19 cellular contexts compared by ENCODE assay signal in genomic region chr1:193222079-193222615, GRCh38. TPM values are rescaled to one million over a fixed set of nuclear protein-coding genes. Genes with fewer than 3 reads are reported as not detected.
DNase-seq lines count a peak whose midpoint lies in the region; ATAC-seq and TF ChIP-seq lines count a peak whose summit lies in the region.
"Had no signal": no experiment of that assay in that cellular context is flagged by ENCODE, and none has a peak within 500 bp of the region (broad histone marks: within the 10 kb centered on the region; RNA-seq: fewer than 3 reads in every experiment).

No MANE protein-coding gene starts in this region.

- H3K27me3 Mint-ChIP-seq in WTC11 (ENCODE audit: low read depth) (no peaks in the 10 kb centered on the region), mesothelial cell of epicardium (ENCODE audit: low read depth) (no peaks in the 10 kb centered on the region)
- no peaks in the 10 kb centered on the region for H3K27me3 Mint-ChIP-seq in activated CD4-positive, alpha-beta T cell treated with anti-CD3 and anti-CD28 coated beads, Interleukin-2, amount 10 ng/mL, durations not matched to agents 7 days and 5 days

- no peak overlapping the region for H3K23ac ChIP-seq in trophoblast cell (ENCODE audit: low read length)

- H4K12ac ChIP-seq in trophoblast cell (ENCODE audit: low read depth, low read length) = no peak overlapping the region

- no peak overlapping the region for H2AK5ac ChIP-seq in trophoblast cell (ENCODE audit: low read length)

- no peak overlapping the region for H2BK12ac ChIP-seq in trophoblast cell (ENCODE audit: low read length)

- H3K9me3 ChIP-seq in right cardiac atrium (ENCODE audit: control insufficient read depth, low read length) (no peaks in the 10 kb centered on the region), trophoblast cell (ENCODE audit: insufficient read depth, low read depth, low read length) (no peaks in the 10 kb centered on the region)

- peak overlapping the region; percentile 68; the same call in 1 of the 2 replicates for H3K27ac Mint-ChIP-seq in WTC11
- peak overlapping the region; percentile 57 for H3K27ac Mint-ChIP-seq in mesothelial cell of epicardium
- H3K27ac Mint-ChIP-seq in activated CD4-positive, alpha-beta T cell treated with anti-CD3 and anti-CD28 coated beads, Interleukin-2, amount 10 ng/mL, durations not matched to agents 7 days and 5 days = no peak overlapping the region

- no peaks in the 10 kb centered on the region for H3K79me2 ChIP-seq in trophoblast cell (ENCODE audit: control insufficient read depth, insufficient read depth, low read length, poor library complexity)

- H4K8ac ChIP-seq in trophoblast cell (ENCODE audit: low read depth, low read length) = no peak overlapping the region

- H3K14ac ChIP-seq in trophoblast cell (ENCODE audit: low read length) = no peak overlapping the region

- TF ChIP-seq CTCF in WTC11 (IDR thresholded peaks at IDR 0.05) (no peak), mesothelial cell of epicardium (IDR thresholded peaks at IDR 0.05; ENCODE audit: unreplicated experiment) (no peak)

- H3K4me1 Mint-ChIP-seq in WTC11 = peaks cover 38% of the 10 kb centered on the region
- peaks cover 5% of the 10 kb centered on the region for H3K4me1 Mint-ChIP-seq in mesothelial cell of epicardium
- H3K4me1 Mint-ChIP-seq in activated CD4-positive, alpha-beta T cell treated with anti-CD3 and anti-CD28 coated beads, Interleukin-2, amount 10 ng/mL, durations not matched to agents 7 days and 5 days = peaks cover 3% of the 10 kb centered on the region

- H3K9ac ChIP-seq in trophoblast cell (ENCODE audit: low read length) = no peak overlapping the region

- no peak overlapping the region for H4K91ac ChIP-seq in trophoblast cell (ENCODE audit: low read depth, low read length)

- H3K36me3 Mint-ChIP-seq in WTC11 (peaks cover 15% of the 10 kb centered on the region; the same call in 1 of the 2 replicates), mesothelial cell of epicardium (peaks cover 52% of the 10 kb centered on the region)
- H3K36me3 Mint-ChIP-seq in activated CD4-positive, alpha-beta T cell treated with anti-CD3 and anti-CD28 coated beads, Interleukin-2, amount 10 ng/mL, durations not matched to agents 7 days and 5 days (ENCODE audit: low read depth) = peaks cover 53% of the 10 kb centered on the region

- ATAC-seq in right cardiac atrium = peak; percentile 52 to 71
- ATAC-seq in Right ventricle myocardium superior (ENCODE audit: poor library complexity) = no peak
- ATAC-seq in WTC11 = no peak
- no peak for ATAC-seq in GM18519 (IDR thresholded peaks at IDR 0.05; ENCODE audit: low FRiP score, unreplicated experiment)
- ATAC-seq in GM21360 (IDR thresholded peaks at IDR 0.05; ENCODE audit: unreplicated experiment) = no peak

- POLR2A ChIA-PET in WTC11 (lab: Charles Lee) = no interaction called here
- POLR2A ChIA-PET in activated CD4-positive, alpha-beta T cell treated with anti-CD3 and anti-CD28 coated beads, Interleukin-2, amount 10 ng/mL, durations not matched to agents 7 days and 5 days (lab: Charles Lee) = no interaction called here

- intact Hi-C loops in right cardiac atrium (cut with DNase I) = no loop called here
- intact Hi-C loops in Right ventricle myocardium superior (cut with DNase I) = no loop called here

- no peaks in the 10 kb centered on the region for H3K79me1 ChIP-seq in trophoblast cell (ENCODE audit: low read length)

- WGBS in right cardiac atrium = 39% methylated on average over 8 of the region's 8 CpGs
- no CpG with 5 or more reads among the region's 8 CpGs for WGBS in trophoblast cell (ENCODE audit: extremely low coverage, insufficient coverage, insufficient read length)

- H3K4me1 ChIP-seq in right cardiac atrium (ENCODE audit: control insufficient read depth, insufficient read depth, low read length) (no peaks in the 10 kb centered on the region), trophoblast cell (ENCODE audit: control insufficient read depth in 1 of 2, insufficient read depth in 2 of 2, low read length in 2 of 2) (peaks cover 0 to 3% of the 10 kb centered on the region in 2 experiments)

- H3K4ac ChIP-seq in trophoblast cell (ENCODE audit: low read depth, low read length) = no peak overlapping the region

- H3K18ac ChIP-seq in trophoblast cell (ENCODE audit: low read length) = no peak overlapping the region

- no peak overlapping the region for H2BK5ac ChIP-seq in trophoblast cell (ENCODE audit: low read depth, low read length, poor library complexity)

- H2BK120ac ChIP-seq in trophoblast cell (ENCODE audit: insufficient read depth, low read length, poor library complexity) = no peak overlapping the region

- CTCF ChIA-PET in WTC11 (lab: Charles Lee) = no interaction called here
- CTCF ChIA-PET in activated CD4-positive, alpha-beta T cell treated with anti-CD3 and anti-CD28 coated beads, Interleukin-2, amount 10 ng/mL, durations not matched to agents 7 days and 5 days (lab: Charles Lee) = no interaction called here

- no peak overlapping the region for H3K4me3 ChIP-seq in right cardiac atrium (ENCODE audit: low read length)
- no peak overlapping the region for H3K4me3 ChIP-seq in trophoblast cell (ENCODE audit: low read depth, low read length)

- H3K27me3 ChIP-seq in right cardiac atrium (ENCODE audit: control insufficient read depth, insufficient read depth) (no peaks in the 10 kb centered on the region), trophoblast cell (ENCODE audit: insufficient read depth, low read length) (no peaks in the 10 kb centered on the region)

- no peak overlapping the region for H2AFZ ChIP-seq in trophoblast cell (ENCODE audit: insufficient read depth, low read length, poor library complexity)

- H3K4me3 Mint-ChIP-seq in WTC11 (no peak overlapping the region), mesothelial cell of epicardium (no peak overlapping the region)
- no peak overlapping the region for H3K4me3 Mint-ChIP-seq in activated CD4-positive, alpha-beta T cell treated with anti-CD3 and anti-CD28 coated beads, Interleukin-2, amount 10 ng/mL, durations not matched to agents 7 days and 5 days

- H3K36me3 ChIP-seq in trophoblast cell (ENCODE audit: control insufficient read depth in 1 of 2, insufficient read depth in 2 of 2, low read length in 2 of 2) = peaks cover 0 to 4% of the 10 kb centered on the region in 2 experiments

- H3K4me2 ChIP-seq in trophoblast cell (ENCODE audit: low read length) = no peak overlapping the region

- H3K27ac ChIP-seq in right cardiac atrium (ENCODE audit: low read length) = no peak overlapping the region
- no peak overlapping the region for H3K27ac ChIP-seq in trophoblast cell (ENCODE audit: low read depth, low read length)

- DNase-seq in right cardiac atrium = no peak
- DNase-seq in Right ventricle myocardium superior = no peak
- DNase-seq in WTC11 (ENCODE audit: low spot score) = no peak
- DNase-seq in mesothelial cell of epicardium (ENCODE audit: low spot score in 2 of 2, unreplicated experiment in 2 of 2) = no peak
- DNase-seq in activated CD4-positive, alpha-beta T cell treated with anti-CD3 and anti-CD28 coated beads, Interleukin-2, amount 10 ng/mL, durations not matched to agents 7 days and 5 days = no peak
- no peak for DNase-seq in trophoblast cell
- DNase-seq: C1 segment of cervical spinal cord, GF-D8, H7, Kasumi-1, MM.1S, NCI-H1105, NCI-H187 treated with DMSO at 0.1 percent for 48 hours, NCI-H345, NCI-H526 treated with DMSO at 0.1 percent for 48 hours, SIG-M5 had no signal

- no peaks in the 10 kb centered on the region for H3K9me3 Mint-ChIP-seq in WTC11
- peaks cover 32% of the 10 kb centered on the region for H3K9me3 Mint-ChIP-seq in mesothelial cell of epicardium
- H3K9me3 Mint-ChIP-seq in activated CD4-positive, alpha-beta T cell treated with anti-CD3 and anti-CD28 coated beads, Interleukin-2, amount 10 ng/mL, durations not matched to agents 7 days and 5 days = peaks cover 14% of the 10 kb centered on the region

TF ChIP-seq in WTC11, 78 proteins besides CTCF, POLR2A, EP300 and RAD21:
- TF ChIP-seq ATF6 (CRISPR knock-in tag; IDR thresholded peaks at IDR 0.05) = no peak
- no peak for TF ChIP-seq NFATC4 (CRISPR knock-in tag; IDR thresholded peaks at IDR 0.05)

RNA-seq across cellular contexts. Expression of gene B3GALT2, which starts 35.7 kb away (rescaled TPM):
- total RNA-seq in right cardiac atrium (10 to 100 TPM; 36.4 to 73.5 (median 57.0) TPM), Right ventricle myocardium superior (78.4 TPM), WTC11 (2021) (0.05 TPM in 1 of 3 replicates, not detected in the others), mesothelial cell of epicardium (5.4 to 5.8 TPM (median 5.7 TPM) in 3 replicates)
- polyA plus RNA-seq in right cardiac atrium = 25.5 TPM
- total RNA-seq in activated CD4-positive, alpha-beta T cell treated with anti-CD3 and anti-CD28 coated beads, Interleukin-2, amount 10 ng/mL, durations not matched to agents 7 days and 5 days = 1 to 10 TPM; 1.3 TPM
- polyA plus RNA-seq in trophoblast cell (2013) = 0.01 TPM in 1 of 2 replicates, not detected in the other
- total RNA-seq: H7, HT-29 had no signal

Comparison
In these comparisons a context has a peak if more than half of its experiments do, and no peak if none do; other contexts are left out.
1. ATAC-seq: peak in right cardiac atrium (2 of 2); none in Right ventricle myocardium superior (single experiment), WTC11 (single experiment), GM18519 (single experiment) and GM21360 (single experiment).